In the genomic region with DNA sequence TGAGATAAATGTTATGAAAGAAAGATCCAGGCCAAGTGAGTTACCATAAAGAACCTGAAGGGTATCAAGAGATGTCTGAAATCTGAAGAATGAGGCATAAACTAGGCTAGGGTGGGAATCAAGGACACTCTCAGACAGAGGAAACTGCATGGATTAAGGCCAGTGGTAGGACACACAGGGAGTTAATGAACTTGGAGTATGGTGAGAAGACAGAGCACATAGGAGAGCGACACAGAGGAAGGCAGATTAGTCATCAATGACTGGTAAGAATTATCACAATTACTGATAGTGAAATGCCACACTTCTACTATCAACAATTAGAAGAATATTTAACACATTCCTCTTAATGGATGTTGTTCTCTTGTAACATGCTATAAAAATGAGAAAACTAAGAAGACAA, we compare ENCODE assay signal across 13 cellular contexts.
A peak's percentile ranks its signal among the peaks of the same experiment; 100 is the strongest.
DNase-seq lines count a peak whose midpoint lies in the region; ATAC-seq, FAIRE-seq and TF ChIP-seq lines count a peak whose summit lies in the region.
"Had no signal": no experiment of that assay in that cellular context is flagged by ENCODE, and none has a peak within 500 bp of the region (broad histone marks: within the 10 kb centered on the region; RNA-seq: fewer than 3 reads in every experiment).

No MANE protein-coding gene starts in this region.

- no peaks in the 10 kb centered on the region for H3K27me3 Mint-ChIP-seq in activated naive CD4-positive, alpha-beta T cell treated with anti-CD3 and anti-CD28 coated beads, Interleukin-2, amount 50 U/mL, for 24 hours
- H3K27me3 Mint-ChIP-seq in activated naive CD4-positive, alpha-beta T cell treated with anti-CD3 and anti-CD28 coated beads, Interleukin-2, amount 10 ng/mL, durations not matched to agents 7 days and 5 days = no peaks in the 10 kb centered on the region
- no peaks in the 10 kb centered on the region for H3K27me3 Mint-ChIP-seq in activated CD4-positive, alpha-beta memory T cell treated with anti-CD3 and anti-CD28 coated beads for 36 hours

- no peaks in the 10 kb centered on the region for H3K79me2 ChIP-seq in endothelial cell of umbilical vein (ENCODE audit: control insufficient read depth, insufficient read depth, low read length)

- TF ChIP-seq CTCF in endothelial cell of umbilical vein (IDR thresholded peaks at IDR 0.05; ENCODE audit: extremely low read depth in 1 of 2, insufficient read depth in 1 of 2, low read depth in 1 of 2, low read length in 2 of 2) = no peak
- no peak for TF ChIP-seq CTCF in uterus (IDR thresholded peaks at IDR 0.05)

- peaks cover 7% of the 10 kb centered on the region for H3K4me1 ChIP-seq in endothelial cell of umbilical vein (ENCODE audit: control insufficient read depth, extremely low read depth, insufficient read depth, low read length)
- no peaks in the 10 kb centered on the region for H3K4me1 ChIP-seq in uterus

- no peaks in the 10 kb centered on the region for H3K9me3 Mint-ChIP-seq in activated naive CD4-positive, alpha-beta T cell treated with anti-CD3 and anti-CD28 coated beads, Interleukin-2, amount 50 U/mL, for 24 hours
- no peaks in the 10 kb centered on the region for H3K9me3 Mint-ChIP-seq in activated naive CD4-positive, alpha-beta T cell treated with anti-CD3 and anti-CD28 coated beads, Interleukin-2, amount 10 ng/mL, durations not matched to agents 7 days and 5 days
- no peaks in the 10 kb centered on the region for H3K9me3 Mint-ChIP-seq in activated CD4-positive, alpha-beta memory T cell treated with anti-CD3 and anti-CD28 coated beads for 36 hours
- H3K9me3 Mint-ChIP-seq in stimulated activated effector memory CD8-positive, alpha-beta T cell treated with anti-CD3 and anti-CD28 coated beads, Interleukin-12 subunit alpha, Interleukin-12 subunit beta, amount 100 ng/mL, for 72 hours = no peaks in the 10 kb centered on the region

- FAIRE-seq in endothelial cell of umbilical vein (lab: Jason Lieb, UNC) = peak; percentile 53

- H3K36me3 ChIP-seq in endothelial cell of umbilical vein (ENCODE audit: control insufficient read depth in 2 of 2, extremely low read depth in 1 of 2, insufficient read depth in 2 of 2, low read length in 2 of 2) (no peaks in the 10 kb centered on the region), uterus (no peaks in the 10 kb centered on the region)

- H3K27me3 ChIP-seq in endothelial cell of umbilical vein (ENCODE audit: control insufficient read depth in 2 of 2, insufficient read depth in 2 of 2, low read length in 2 of 2) = no peaks in the 10 kb centered on the region
- no peaks in the 10 kb centered on the region for H3K27me3 ChIP-seq in uterus

- ATAC-seq in stimulated activated effector memory CD8-positive, alpha-beta T cell treated with anti-CD3 and anti-CD28 coated beads, Interleukin-12 subunit alpha, Interleukin-12 subunit beta, amount 100 ng/mL, for 72 hours = peak; percentile 74
- ATAC-seq in HG03175 (IDR thresholded peaks at IDR 0.05; ENCODE audit: unreplicated experiment) = no peak
- ATAC-seq: right cardiac atrium had no signal

- no peaks in the 10 kb centered on the region for H3K9me1 ChIP-seq in endothelial cell of umbilical vein (replicated peaks; ENCODE audit: control insufficient read depth, extremely low read depth, insufficient read depth, low read length)

- H3K27ac ChIP-seq in endothelial cell of umbilical vein (ENCODE audit: insufficient read depth, low read depth, low read length) (no peak overlapping the region), uterus (no peak overlapping the region)

- no TSS peak for BruUV-seq in endothelial cell of umbilical vein (replicated peaks; lab: Mats Ljungman, UMichigan)

- H3K4me1 Mint-ChIP-seq in activated naive CD4-positive, alpha-beta T cell treated with anti-CD3 and anti-CD28 coated beads, Interleukin-2, amount 50 U/mL, for 24 hours = peaks cover 36% of the 10 kb centered on the region
- H3K4me1 Mint-ChIP-seq in activated naive CD4-positive, alpha-beta T cell treated with anti-CD3 and anti-CD28 coated beads, Interleukin-2, amount 10 ng/mL, durations not matched to agents 7 days and 5 days = peaks cover 30% of the 10 kb centered on the region
- H3K4me1 Mint-ChIP-seq in activated CD4-positive, alpha-beta memory T cell treated with anti-CD3 and anti-CD28 coated beads for 36 hours (ENCODE audit: low read depth) = peaks cover 25% of the 10 kb centered on the region
- peaks cover 18% of the 10 kb centered on the region for H3K4me1 Mint-ChIP-seq in stimulated activated effector memory CD8-positive, alpha-beta T cell treated with anti-CD3 and anti-CD28 coated beads, Interleukin-12 subunit alpha, Interleukin-12 subunit beta, amount 100 ng/mL, for 72 hours

- POLR2A ChIA-PET in activated CD4-positive, alpha-beta memory T cell treated with anti-CD3 and anti-CD28 coated beads for 36 hours (lab: Charles Lee) = no interaction called here
- POLR2A ChIA-PET in endothelial cell of umbilical vein (lab: Charles Lee) = no interaction called here

- dilution Hi-C loops in endothelial cell of umbilical vein (cut with MboI; ENCODE audit: extremely low pct_ligation_motif_present, low sequenced_read_pairs) = no loop called here

- H3K9ac ChIP-seq in endothelial cell of umbilical vein (replicated peaks; ENCODE audit: extremely low read depth, insufficient read depth, low read length) = no peak overlapping the region

- H3K4me3 ChIP-seq in endothelial cell of umbilical vein (replicated peaks in 1 of 3; ENCODE audit: insufficient read depth in 1 of 3, low read depth in 1 of 3, low read length in 3 of 3) (no peak overlapping the region), uterus (no peak overlapping the region)

- H3K27ac Mint-ChIP-seq in activated naive CD4-positive, alpha-beta T cell treated with anti-CD3 and anti-CD28 coated beads, Interleukin-2, amount 50 U/mL, for 24 hours = peak overlapping the region; percentile 20
- no peak overlapping the region for H3K27ac Mint-ChIP-seq in activated naive CD4-positive, alpha-beta T cell treated with anti-CD3 and anti-CD28 coated beads, Interleukin-2, amount 10 ng/mL, durations not matched to agents 7 days and 5 days
- H3K27ac Mint-ChIP-seq in activated CD4-positive, alpha-beta memory T cell treated with anti-CD3 and anti-CD28 coated beads for 36 hours = peak overlapping the region; percentile 82
- H3K27ac Mint-ChIP-seq in stimulated activated effector memory CD8-positive, alpha-beta T cell treated with anti-CD3 and anti-CD28 coated beads, Interleukin-12 subunit alpha, Interleukin-12 subunit beta, amount 100 ng/mL, for 72 hours = no peak overlapping the region

- H3K36me3 Mint-ChIP-seq in activated naive CD4-positive, alpha-beta T cell treated with anti-CD3 and anti-CD28 coated beads, Interleukin-2, amount 50 U/mL, for 24 hours = peaks cover 2% of the 10 kb centered on the region
- H3K36me3 Mint-ChIP-seq in activated naive CD4-positive, alpha-beta T cell treated with anti-CD3 and anti-CD28 coated beads, Interleukin-2, amount 10 ng/mL, durations not matched to agents 7 days and 5 days = peaks cover 13% of the 10 kb centered on the region
- peaks cover 12% of the 10 kb centered on the region for H3K36me3 Mint-ChIP-seq in activated CD4-positive, alpha-beta memory T cell treated with anti-CD3 and anti-CD28 coated beads for 36 hours
- H3K36me3 Mint-ChIP-seq in stimulated activated effector memory CD8-positive, alpha-beta T cell treated with anti-CD3 and anti-CD28 coated beads, Interleukin-12 subunit alpha, Interleukin-12 subunit beta, amount 100 ng/mL, for 72 hours = peaks cover 33% of the 10 kb centered on the region

- CTCF ChIA-PET in activated naive CD4-positive, alpha-beta T cell treated with anti-CD3 and anti-CD28 coated beads, Interleukin-2, amount 10 ng/mL, durations not matched to agents 7 days and 5 days (lab: Charles Lee) = no interaction called here
- CTCF ChIA-PET in activated CD4-positive, alpha-beta memory T cell treated with anti-CD3 and anti-CD28 coated beads for 36 hours (lab: Charles Lee) = no interaction called here
- CTCF ChIA-PET in endothelial cell of umbilical vein (lab: Charles Lee) = interaction anchor here (1.4 kb wide), 1 partner anchor 637 kb away, joined by 3 read pairs; a partner anchor contains a TSS

- no peak overlapping the region for H2AFZ ChIP-seq in endothelial cell of umbilical vein (ENCODE audit: low read depth, low read length)

- H3K9me3 ChIP-seq in endothelial cell of umbilical vein (replicated peaks; ENCODE audit: control insufficient read depth, insufficient read depth, low read length) = no peaks in the 10 kb centered on the region
- no peaks in the 10 kb centered on the region for H3K9me3 ChIP-seq in uterus

- DNase-seq in activated naive CD4-positive, alpha-beta T cell treated with anti-CD3 and anti-CD28 coated beads, Interleukin-2, amount 10 ng/mL, durations not matched to agents 7 days and 5 days = no peak
- no peak for DNase-seq in activated CD4-positive, alpha-beta memory T cell treated with anti-CD3 and anti-CD28 coated beads for 36 hours
- DNase-seq in endothelial cell of umbilical vein (ENCODE audit: low read depth, low spot score) = peak; percentile 17
- DNase-seq in stimulated activated effector memory CD8-positive, alpha-beta T cell treated with anti-CD3 and anti-CD28 coated beads, Interleukin-12 subunit alpha, Interleukin-12 subunit beta, amount 100 ng/mL, for 72 hours (ENCODE audit: low spot score in 2 of 2) = no peak
- no peak for DNase-seq in uterus
- no peak for DNase-seq in NCI-H2171 (lab: John Stamatoyannopoulos, UW)
- DNase-seq: Karpas-422; kidney; NCI-H2029; NK-92 treated with Interleukin-12 subunit alpha and Interleukin-12 subunit beta, amount 100 ng/mL, for 24 hours; right cardiac atrium had no signal

- H3K4me3 Mint-ChIP-seq in activated naive CD4-positive, alpha-beta T cell treated with anti-CD3 and anti-CD28 coated beads, Interleukin-2, amount 50 U/mL, for 24 hours = no peak overlapping the region
- no peak overlapping the region for H3K4me3 Mint-ChIP-seq in activated naive CD4-positive, alpha-beta T cell treated with anti-CD3 and anti-CD28 coated beads, Interleukin-2, amount 10 ng/mL, durations not matched to agents 7 days and 5 days
- H3K4me3 Mint-ChIP-seq in activated CD4-positive, alpha-beta memory T cell treated with anti-CD3 and anti-CD28 coated beads for 36 hours = no peak overlapping the region
- H3K4me3 Mint-ChIP-seq in stimulated activated effector memory CD8-positive, alpha-beta T cell treated with anti-CD3 and anti-CD28 coated beads, Interleukin-12 subunit alpha, Interleukin-12 subunit beta, amount 100 ng/mL, for 72 hours = peak overlapping the region; percentile 7

- TF ChIP-seq POLR2A in endothelial cell of umbilical vein (IDR thresholded peaks at IDR 0.05; ENCODE audit: low read depth, low read length) (no peak), uterus (IDR thresholded peaks at IDR 0.05) (no peak)

- H4K20me1 ChIP-seq in endothelial cell of umbilical vein (replicated peaks; ENCODE audit: control insufficient read depth, extremely low read depth, insufficient read depth, low read length) = no peaks in the 10 kb centered on the region

- no peak overlapping the region for H3K4me2 ChIP-seq in endothelial cell of umbilical vein (ENCODE audit: insufficient read depth, low read length)

- intact Hi-C loops in activated CD4-positive, alpha-beta memory T cell treated with anti-CD3 and anti-CD28 coated beads for 36 hours (cut with micrococcal nuclease) = loop anchor here (1.0 to 10.0 kb wide), 6 partner anchors 44 to 862 kb away; a partner anchor contains a TSS
- intact Hi-C loops in endothelial cell of umbilical vein (cut with micrococcal nuclease) (loop anchor here (10.0 kb wide), 1 partner anchor 248 kb away; a partner anchor contains a TSS), uterus (cut with DNase I; ENCODE audit: low total_unique reads) (no loop called here)

Comparison
In these comparisons a context has a peak if more than half of its experiments do, and no peak if none do; other contexts are left out.
1. H3K27ac Mint-ChIP-seq: peak in activated naive CD4-positive, alpha-beta T cell treated with anti-CD3 and anti-CD28 coated beads, Interleukin-2, amount 50 U/mL, for 24 hours (single experiment) and activated CD4-positive, alpha-beta memory T cell treated with anti-CD3 and anti-CD28 coated beads for 36 hours (single experiment); none in activated naive CD4-positive, alpha-beta T cell treated with anti-CD3 and anti-CD28 coated beads, Interleukin-2, amount 10 ng/mL, durations not matched to agents 7 days and 5 days (single experiment) and stimulated activated effector memory CD8-positive, alpha-beta T cell treated with anti-CD3 and anti-CD28 coated beads, Interleukin-12 subunit alpha, Interleukin-12 subunit beta, amount 100 ng/mL, for 72 hours (single experiment).